Comparison of ENCODE assay signal across 15 cellular contexts in genomic region chr3:43866529-43867353, GRCh38.
DNase-seq lines count a peak whose midpoint lies in the region; FAIRE-seq and TF ChIP-seq lines count a peak whose summit lies in the region.
"Had no signal": no experiment of that assay in that cellular context is flagged by ENCODE, and none has a peak within 500 bp of the region (broad histone marks: within the 10 kb centered on the region; RNA-seq: fewer than 3 reads in every experiment).

No MANE protein-coding gene starts in this region.

- H2AFZ ChIP-seq in fibroblast of lung (ENCODE audit: low read length) = no peak overlapping the region

- H3K4me1 ChIP-seq in fibroblast of lung (ENCODE audit: control insufficient read depth, extremely low read depth, insufficient read depth, low read length) (peaks cover 34% of the 10 kb centered on the region), skeletal muscle satellite cell (ENCODE audit: control insufficient read depth, insufficient read depth, low read length) (peaks cover 58% of the 10 kb centered on the region), kidney (ENCODE audit: control insufficient read depth in 1 of 2, insufficient read depth in 1 of 2, low read depth in 1 of 2, low read length in 2 of 2) (no peaks in the 10 kb centered on the region)
- H3K4me1 ChIP-seq: heart left ventricle had no signal

- no peaks in the 10 kb centered on the region for H3K36me3 ChIP-seq in fibroblast of lung (ENCODE audit: control insufficient read depth, insufficient read depth, low read length)
- H3K36me3 ChIP-seq in skeletal muscle satellite cell (ENCODE audit: insufficient read depth, low read length) = no peaks in the 10 kb centered on the region
- H3K36me3 ChIP-seq in kidney (ENCODE audit: control insufficient read depth in 1 of 2, insufficient read depth in 2 of 2, low read length in 2 of 2) = no peaks in the 10 kb centered on the region
- H3K36me3 ChIP-seq: heart left ventricle had no signal

- H3K27ac ChIP-seq in fibroblast of lung (ENCODE audit: insufficient read depth, low read length) (peak overlapping the region; percentile 6), kidney (ENCODE audit: low read depth in 2 of 2, low read length in 2 of 2) (no peak overlapping the region)
- H3K27ac ChIP-seq: heart left ventricle had no signal

- no peaks in the 10 kb centered on the region for H3K79me2 ChIP-seq in fibroblast of lung (ENCODE audit: control insufficient read depth, insufficient read depth, low read length)

- TF ChIP-seq CTCF in fibroblast of lung (conservative IDR thresholded peaks at IDR 0.05 in 1 of 2, IDR thresholded peaks at IDR 0.05 in 1 of 2; ENCODE audit: low read depth in 1 of 2, low read length in 2 of 2) (no peak), kidney (IDR thresholded peaks at IDR 0.05; ENCODE audit: borderline replicate concordance, extremely low read depth, insufficient read depth) (no peak)

- H3K4me2 ChIP-seq in fibroblast of lung (ENCODE audit: extremely low read depth, insufficient read depth, low read length) (peak overlapping the region; percentile 1), skeletal muscle satellite cell (ENCODE audit: low read length) (peak overlapping the region; percentile 26)

- no peaks in the 10 kb centered on the region for H4K20me1 ChIP-seq in fibroblast of lung (ENCODE audit: control insufficient read depth, extremely low read depth, insufficient read depth, low read length)

- no peak overlapping the region for H3K4me3 ChIP-seq in fibroblast of lung (replicated peaks in 1 of 4; ENCODE audit: control extremely low read depth in 1 of 4, insufficient read depth in 1 of 4, low read depth in 3 of 4, low read length in 4 of 4)
- H3K4me3 ChIP-seq in skeletal muscle satellite cell (ENCODE audit: low read length) = no peak overlapping the region
- no peak overlapping the region for H3K4me3 ChIP-seq in kidney (ENCODE audit: low read length in 2 of 2)
- H3K4me3 ChIP-seq: heart left ventricle had no signal

- FAIRE-seq in kidney (lab: Jason Lieb, UNC) = no peak
- FAIRE-seq in GM12891 (lab: Jason Lieb, UNC) = no peak

- intact Hi-C loops in kidney (cut with DNase I) = no loop called here

- H3K9ac ChIP-seq in fibroblast of lung (ENCODE audit: insufficient read depth, low read length) (no peak overlapping the region), skeletal muscle satellite cell (ENCODE audit: low read depth, low read length) (peak overlapping the region; percentile 37), kidney (ENCODE audit: low read length in 2 of 2) (no peak overlapping the region)

- TF ChIP-seq POLR2A in GM12891 (IDR thresholded peaks at IDR 0.05; ENCODE audit: low read depth, low read length) = no peak

- H3K9me3 ChIP-seq in fibroblast of lung (ENCODE audit: control insufficient read depth, insufficient read depth, low read depth, low read length) = no peaks in the 10 kb centered on the region
- no peaks in the 10 kb centered on the region for H3K9me3 ChIP-seq in skeletal muscle satellite cell (replicated peaks; ENCODE audit: low read length)
- H3K9me3 ChIP-seq in kidney (ENCODE audit: control insufficient read depth in 1 of 2, low read length in 2 of 2) = no peaks in the 10 kb centered on the region
- H3K9me3 ChIP-seq: heart left ventricle had no signal

- peak; percentile 88 for DNase-seq in GM04503 (ENCODE audit: low read depth)
- DNase-seq in SW480 (ENCODE audit: low spot score) = peak; percentile 10
- DNase-seq in fibroblast of lung (ENCODE audit: low read depth in 2 of 2) = peak; percentile 48 to 91
- no peak for DNase-seq in NCI-H526 treated with DMSO at 0.1 percent for 48 hours (lab: John Stamatoyannopoulos, UW)
- no peak for DNase-seq in NCI-H1048 (lab: John Stamatoyannopoulos, UW)
- no peak for DNase-seq in kidney
- no peak for DNase-seq in GM12891 (ENCODE audit: insufficient read length, low spot score)
- DNase-seq: activated CD4-positive, alpha-beta T cell treated with anti-CD3 and anti-CD28 coated beads for 36 hours; DMS 273 treated with DMSO at 0.1 percent for 48 hours; heart left ventricle; NCI-H1105 treated with DMSO at 0.1 percent for 48 hours; NCI-H774; stimulated activated CD4-positive, alpha-beta T cell treated with anti-CD3 and anti-CD28 coated beads, Interleukin-2, amount 100 ng/mL, for 48 hours; stimulated activated naive CD8-positive, alpha-beta T cell treated with anti-CD3 and anti-CD28 coated beads, Interleukin-15, Interleukin-2, amounts not matched to agents 100 U/mL and 50 U/mL, for 24 hours had no signal

- H3K27me3 ChIP-seq in fibroblast of lung (ENCODE audit: control insufficient read depth, insufficient read depth, low read length) (no peaks in the 10 kb centered on the region), skeletal muscle satellite cell (ENCODE audit: control insufficient read depth, insufficient read depth, low read length) (no peaks in the 10 kb centered on the region)

TF ChIP-seq in GM12891, 5 proteins besides CTCF, POLR2A, EP300 and RAD21:
- TF ChIP-seq TAF1 (IDR thresholded peaks at IDR 0.05; ENCODE audit: low read depth, low read length) (no peak), SPI1 (IDR thresholded peaks at IDR 0.05; ENCODE audit: low read depth, low read length) (no peak), POU2F2 (IDR thresholded peaks at IDR 0.05; ENCODE audit: low read depth, low read length) (no peak), PAX5 (IDR thresholded peaks at IDR 0.05; ENCODE audit: insufficient read depth, low read length, severe bottlenecking) (no peak), POLR2AphosphoS5 (IDR thresholded peaks at IDR 0.05; ENCODE audit: low read depth, low read length) (no peak)

Comparison
In these comparisons a context has a peak if more than half of its experiments do, and no peak if none do; other contexts are left out.
1. DNase-seq: peak in GM04503 (single experiment), SW480 (single experiment) and fibroblast of lung (2 of 2); none in NCI-H526 treated with DMSO at 0.1 percent for 48 hours (single experiment), NCI-H1048 (single experiment), kidney (single experiment) and GM12891 (single experiment).